In the genomic region with DNA sequence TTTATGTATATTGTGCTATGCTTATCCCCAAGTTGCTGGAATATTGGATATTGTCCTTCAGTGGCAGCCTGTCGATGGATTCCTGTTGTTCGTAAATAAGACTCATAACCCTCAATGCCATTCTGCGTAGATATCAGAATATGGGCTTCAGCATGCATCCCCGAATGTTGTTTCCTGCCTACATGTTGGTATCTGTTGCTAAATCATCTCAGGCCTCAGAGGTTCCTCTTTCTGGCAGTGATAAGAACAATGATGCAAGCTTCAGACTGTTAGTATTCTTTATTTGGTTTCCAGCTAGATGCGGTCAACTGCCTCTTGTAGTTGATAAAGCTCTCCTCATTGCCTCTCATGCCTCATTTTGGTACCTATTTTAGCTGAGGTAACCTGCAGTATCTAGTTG, we compare ENCODE assay signal across 16 cellular contexts.
"Had no signal": no experiment of that assay in that cellular context is flagged by ENCODE, and none has a peak within 500 bp of the region (broad histone marks: within the 10 kb centered on the region; RNA-seq: fewer than 3 reads in every experiment).

No MANE protein-coding gene starts in this region.

- H3K36me3 Mint-ChIP-seq: activated naive CD4-positive, alpha-beta T cell treated with anti-CD3 and anti-CD28 coated beads, Interleukin-2, amount 50 U/mL, for 72 hours; naive B cell; stimulated activated effector memory CD8-positive, alpha-beta T cell treated with anti-CD3 and anti-CD28 coated beads, Interleukin-12 subunit alpha, Interleukin-12 subunit beta, amount 100 ng/mL, for 72 hours had no signal

- H3K4me3 Mint-ChIP-seq: activated CD4-positive, alpha-beta memory T cell treated with anti-CD3 and anti-CD28 coated beads, Interleukin-2, amount 10 ng/mL, durations not matched to agents 7 days and 5 days; activated T-cell treated with anti-CD3 and anti-CD28 coated beads, Interleukin-2, amount 50 U/mL, for 24 hours; naive B cell; stimulated activated effector memory CD8-positive, alpha-beta T cell treated with anti-CD3 and anti-CD28 coated beads, Interleukin-12 subunit alpha, Interleukin-12 subunit beta, amount 100 ng/mL, for 72 hours had no signal

- H3K27me3 Mint-ChIP-seq: activated CD4-positive, alpha-beta memory T cell treated with anti-CD3 and anti-CD28 coated beads, Interleukin-2, amount 10 ng/mL, durations not matched to agents 7 days and 5 days; activated T-cell treated with anti-CD3 and anti-CD28 coated beads, Interleukin-2, amount 50 U/mL, for 24 hours had no signal

- H3K4me3 ChIP-seq: colonic mucosa, esophagus muscularis mucosa, hepatocyte, thoracic aorta, upper lobe of right lung had no signal

- H3K27ac ChIP-seq: colonic mucosa, esophagus muscularis mucosa, hepatocyte, parathyroid adenoma, thoracic aorta, upper lobe of right lung had no signal

- H3K36me3 ChIP-seq: colonic mucosa, esophagus muscularis mucosa, thoracic aorta, upper lobe of right lung had no signal

- ATAC-seq: activated naive CD4-positive, alpha-beta T cell treated with anti-CD3 and anti-CD28 coated beads, Interleukin-2, amount 50 U/mL, for 72 hours; left lobe of liver; stimulated activated effector memory CD8-positive, alpha-beta T cell treated with anti-CD3 and anti-CD28 coated beads, Interleukin-12 subunit alpha, Interleukin-12 subunit beta, amount 100 ng/mL, for 72 hours; upper lobe of right lung had no signal

- H3K9me3 ChIP-seq: colonic mucosa, esophagus muscularis mucosa, thoracic aorta, upper lobe of right lung had no signal

- H3K4me1 Mint-ChIP-seq: activated CD4-positive, alpha-beta memory T cell treated with anti-CD3 and anti-CD28 coated beads, Interleukin-2, amount 10 ng/mL, durations not matched to agents 7 days and 5 days; naive B cell; stimulated activated effector memory CD8-positive, alpha-beta T cell treated with anti-CD3 and anti-CD28 coated beads, Interleukin-12 subunit alpha, Interleukin-12 subunit beta, amount 100 ng/mL, for 72 hours had no signal

- H3K4me1 ChIP-seq: colonic mucosa, esophagus muscularis mucosa, parathyroid adenoma, upper lobe of right lung had no signal

- DNase-seq: activated CD4-positive, alpha-beta memory T cell treated with anti-CD3 and anti-CD28 coated beads, Interleukin-2, amount 10 ng/mL, durations not matched to agents 7 days and 5 days; activated effector memory CD4-positive, alpha-beta T cell treated with anti-CD3 and anti-CD28 coated beads, Interleukin-2, amount 50 U/mL, for 16 hours; activated T-cell treated with anti-CD3 and anti-CD28 coated beads, Interleukin-2, amount 50 U/mL, for 24 hours; central memory CD4-positive, alpha-beta T cell; colonic mucosa; naive B cell; stimulated activated CD4-positive, alpha-beta T cell treated with anti-CD3 and anti-CD28 coated beads, Interleukin-2, amount 100 ng/mL, for 24 hours; upper lobe of right lung had no signal

- H3K27ac Mint-ChIP-seq: activated CD4-positive, alpha-beta memory T cell treated with anti-CD3 and anti-CD28 coated beads, Interleukin-2, amount 10 ng/mL, durations not matched to agents 7 days and 5 days; activated naive CD4-positive, alpha-beta T cell treated with anti-CD3 and anti-CD28 coated beads, Interleukin-2, amount 50 U/mL, for 72 hours; activated T-cell treated with anti-CD3 and anti-CD28 coated beads, Interleukin-2, amount 50 U/mL, for 24 hours; naive B cell; stimulated activated effector memory CD8-positive, alpha-beta T cell treated with anti-CD3 and anti-CD28 coated beads, Interleukin-12 subunit alpha, Interleukin-12 subunit beta, amount 100 ng/mL, for 72 hours had no signal

- H3K9me3 Mint-ChIP-seq: activated T-cell treated with anti-CD3 and anti-CD28 coated beads, Interleukin-2, amount 50 U/mL, for 24 hours had no signal

- H3K27me3 ChIP-seq: colonic mucosa, esophagus muscularis mucosa, hepatocyte, upper lobe of right lung had no signal

- FAIRE-seq: keratinocyte had no signal
